Comparison of ENCODE assay signal across 8 cellular contexts in genomic region chr3:151210676-151211381, GRCh38. TPM values are rescaled to one million over a fixed set of nuclear protein-coding genes. Genes with fewer than 3 reads are reported as not detected.
A peak's percentile ranks its signal among the peaks of the same experiment; 100 is the strongest.
DNase-seq lines count a peak whose midpoint lies in the region; ATAC-seq and TF ChIP-seq lines count a peak whose summit lies in the region.

No MANE protein-coding gene starts in this region.

- H3K4me1 Mint-ChIP-seq in activated naive CD8-positive, alpha-beta T cell treated with anti-CD3 and anti-CD28 coated beads, Interleukin-2, amount 10 ng/mL, durations not matched to agents 7 days and 5 days: peaks cover 51% of the 10 kb centered on the region
- peaks cover 8 to 29% of the 10 kb centered on the region in 2 donors for H3K4me1 Mint-ChIP-seq in stimulated activated naive B cell treated with anti-CD40 and anti-IgM and Interleukin-4, amounts not matched to agents 10 μg/mL and 1 μg/mL and 100 μg/mL, for 72 hours

- H3K9me3 Mint-ChIP-seq in activated naive CD8-positive, alpha-beta T cell treated with anti-CD3 and anti-CD28 coated beads, Interleukin-2, amount 10 ng/mL, durations not matched to agents 7 days and 5 days: no peaks in the 10 kb centered on the region
- H3K9me3 Mint-ChIP-seq in stimulated activated naive B cell treated with anti-CD40 and anti-IgM and Interleukin-4, amounts not matched to agents 10 μg/mL and 1 μg/mL and 100 μg/mL, for 72 hours: no peaks in the 10 kb centered on the region

- POLR2A ChIA-PET in activated naive CD8-positive, alpha-beta T cell treated with anti-CD3 and anti-CD28 coated beads, Interleukin-2, amount 10 ng/mL, durations not matched to agents 7 days and 5 days (lab: Charles Lee): interaction anchor here (0.7 to 4.7 kb wide), 4 partner anchors 10 to 802 kb away, joined by 3 to 31 read pairs (median 6); partner anchors contain the start of gene GPR171

- H3K27ac Mint-ChIP-seq in activated naive CD8-positive, alpha-beta T cell treated with anti-CD3 and anti-CD28 coated beads, Interleukin-2, amount 10 ng/mL, durations not matched to agents 7 days and 5 days: peak overlapping the region; percentile 90
- H3K27ac Mint-ChIP-seq in stimulated activated naive B cell treated with anti-CD40 and anti-IgM and Interleukin-4, amounts not matched to agents 10 μg/mL and 1 μg/mL and 100 μg/mL, for 72 hours: peak overlapping the region; percentile 38

- H3K36me3 Mint-ChIP-seq in activated naive CD8-positive, alpha-beta T cell treated with anti-CD3 and anti-CD28 coated beads, Interleukin-2, amount 10 ng/mL, durations not matched to agents 7 days and 5 days: no peaks in the 10 kb centered on the region
- no peaks in the 10 kb centered on the region for H3K36me3 Mint-ChIP-seq in stimulated activated naive B cell treated with anti-CD40 and anti-IgM and Interleukin-4, amounts not matched to agents 10 μg/mL and 1 μg/mL and 100 μg/mL, for 72 hours

- H3K27ac ChIP-seq in cardiac muscle cell: no peak overlapping the region
- H3K27ac ChIP-seq in right atrium auricular region: no peak overlapping the region

- H3K36me3 ChIP-seq in cardiac muscle cell: no peaks in the 10 kb centered on the region
- no peaks in the 10 kb centered on the region for H3K36me3 ChIP-seq in right atrium auricular region

- no peaks in the 10 kb centered on the region for H3K27me3 ChIP-seq in cardiac muscle cell
- H3K27me3 ChIP-seq in right atrium auricular region: no peaks in the 10 kb centered on the region

- H3K4me3 ChIP-seq in cardiac muscle cell (no peak overlapping the region), right atrium auricular region (no peak overlapping the region)

- TF ChIP-seq CTCF in cardiac muscle cell (IDR thresholded peaks at IDR 0.05; ENCODE audit: low read depth, low read length): peak; percentile 23
- no peak for TF ChIP-seq CTCF in right atrium auricular region (IDR thresholded peaks at IDR 0.05)

- H3K9me3 ChIP-seq in cardiac muscle cell (ENCODE audit: low read depth) (no peaks in the 10 kb centered on the region), right atrium auricular region (no peaks in the 10 kb centered on the region)

- ATAC-seq in HG03354 (IDR thresholded peaks at IDR 0.05; ENCODE audit: poor library complexity, severe bottlenecking, unreplicated experiment): peak; percentile 80
- peak; percentile 79 for ATAC-seq in activated naive CD8-positive, alpha-beta T cell treated with anti-CD3 and anti-CD28 coated beads, Interleukin-2, amount 10 ng/mL, durations not matched to agents 7 days and 5 days (ENCODE audit: low read depth)
- ATAC-seq in stimulated activated naive B cell treated with anti-CD40 and anti-IgM and Interleukin-4, amounts not matched to agents 10 μg/mL and 1 μg/mL and 100 μg/mL, for 72 hours (replicated peaks): peak; percentile 76 to 86
- ATAC-seq in activated CD4-positive, CD25-positive, alpha-beta regulatory T cell treated with anti-CD3 and anti-CD28 coated beads, Interleukin-2, amount 50 U/mL, for 24 hours: no peak

- H3K4me3 Mint-ChIP-seq in activated naive CD8-positive, alpha-beta T cell treated with anti-CD3 and anti-CD28 coated beads, Interleukin-2, amount 10 ng/mL, durations not matched to agents 7 days and 5 days: peak overlapping the region; percentile 82
- H3K4me3 Mint-ChIP-seq in stimulated activated naive B cell treated with anti-CD40 and anti-IgM and Interleukin-4, amounts not matched to agents 10 μg/mL and 1 μg/mL and 100 μg/mL, for 72 hours: peak overlapping the region; percentile 71 to 75

- no peaks in the 10 kb centered on the region for H3K27me3 Mint-ChIP-seq in activated naive CD8-positive, alpha-beta T cell treated with anti-CD3 and anti-CD28 coated beads, Interleukin-2, amount 10 ng/mL, durations not matched to agents 7 days and 5 days
- H3K27me3 Mint-ChIP-seq in stimulated activated naive B cell treated with anti-CD40 and anti-IgM and Interleukin-4, amounts not matched to agents 10 μg/mL and 1 μg/mL and 100 μg/mL, for 72 hours: peaks cover 0 to 5% of the 10 kb centered on the region in 2 donors

- peak in 1 of 2 donors; percentile 41 for DNase-seq in cardiac muscle cell (ENCODE audit: low read depth in 1 of 2, low spot score in 1 of 2)
- DNase-seq in right atrium auricular region (ENCODE audit: low spot score): no peak
- peak; percentile 46 for DNase-seq in activated naive CD8-positive, alpha-beta T cell treated with anti-CD3 and anti-CD28 coated beads, Interleukin-2, amount 10 ng/mL, durations not matched to agents 7 days and 5 days
- no peak for DNase-seq in stimulated activated naive B cell treated with anti-CD40 and anti-IgM and Interleukin-4, amounts not matched to agents 10 μg/mL and 1 μg/mL and 100 μg/mL, for 72 hours
- DNase-seq in GM03348 (ENCODE audit: low spot score): no peak
- DNase-seq in NCI-H1436 treated with DMSO at 0.1 percent for 48 hours (lab: John Stamatoyannopoulos, UW): no peak

- H3K4me1 ChIP-seq in cardiac muscle cell (ENCODE audit: low read depth) (peaks cover 2% of the 10 kb centered on the region), right atrium auricular region (peaks cover 0 to 2% of the 10 kb centered on the region in 2 donors)

RNA-seq across cellular contexts. Expression of gene GPR171, which starts 7.8 kb away (rescaled TPM):
- total RNA-seq in cardiac muscle cell: not detected in 2 replicates
- polyA plus RNA-seq in cardiac muscle cell: not detected in 2 replicates
- under 1 TPM; 0.37 to 0.39 TPM for total RNA-seq in right atrium auricular region
- 100 to 1,000 TPM; 142 TPM for total RNA-seq in activated naive CD8-positive, alpha-beta T cell treated with anti-CD3 and anti-CD28 coated beads, Interleukin-2, amount 10 ng/mL, durations not matched to agents 7 days and 5 days

Comparison
In these comparisons a context has a peak if more than half of its experiments do, and no peak if none do; other contexts are left out.
1. ATAC-seq: peak in HG03354 (single experiment), activated naive CD8-positive, alpha-beta T cell treated with anti-CD3 and anti-CD28 coated beads, Interleukin-2, amount 10 ng/mL, durations not matched to agents 7 days and 5 days (single experiment) and stimulated activated naive B cell treated with anti-CD40 and anti-IgM and Interleukin-4, amounts not matched to agents 10 μg/mL and 1 μg/mL and 100 μg/mL, for 72 hours (2 of 2); none in activated CD4-positive, CD25-positive, alpha-beta regulatory T cell treated with anti-CD3 and anti-CD28 coated beads, Interleukin-2, amount 50 U/mL, for 24 hours (0 of 2).
2. RNA of gene GPR171, which starts 7.8 kb away (total RNA-seq): 142 TPM in activated naive CD8-positive, alpha-beta T cell treated with anti-CD3 and anti-CD28 coated beads, Interleukin-2, amount 10 ng/mL, durations not matched to agents 7 days and 5 days; 0.37 to 0.39 TPM in right atrium auricular region and not detected in cardiac muscle cell; every median in the first group is over 100 times any median in the second.